ENCODE assay signal across 9 cellular contexts in the genomic region with DNA sequence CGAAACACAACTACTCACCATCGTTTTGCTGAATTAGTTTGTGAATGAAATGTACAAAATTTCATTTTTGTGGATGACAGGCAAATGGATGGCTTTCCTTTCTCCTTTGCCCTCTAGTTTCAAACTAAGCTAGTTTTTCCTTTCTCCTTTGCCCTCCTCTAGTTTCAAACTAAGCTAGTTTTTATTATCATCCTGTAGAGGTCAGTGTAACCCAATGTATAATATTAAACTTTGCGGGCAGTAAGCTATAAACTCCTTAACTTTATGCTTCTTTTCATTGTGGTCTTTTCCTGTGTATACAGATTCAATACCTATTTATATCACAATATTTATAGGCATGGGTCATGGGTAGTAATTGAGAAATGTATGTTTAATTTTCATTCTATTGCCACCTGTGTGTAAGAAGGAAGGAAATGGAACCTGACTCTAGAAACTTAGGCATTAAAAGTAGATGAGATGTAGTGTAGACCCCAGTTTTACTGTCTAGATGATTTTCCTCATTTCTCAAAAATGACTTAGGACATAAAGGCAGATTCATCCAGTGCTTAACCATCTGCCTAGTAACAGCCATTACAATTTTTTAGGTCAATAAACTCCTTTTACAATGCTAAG. TPM values are rescaled to one million over a fixed set of nuclear protein-coding genes. Genes with fewer than 3 reads are reported as not detected.
DNase-seq lines count a peak whose midpoint lies in the region; ATAC-seq, FAIRE-seq and TF ChIP-seq lines count a peak whose summit lies in the region.
"Had no signal": no experiment of that assay in that cellular context is flagged by ENCODE, and none has a peak within 500 bp of the region (broad histone marks: within the 10 kb centered on the region; RNA-seq: fewer than 3 reads in every experiment).

No MANE protein-coding gene starts in this region.

- no peaks in the 10 kb centered on the region for H4K20me1 ChIP-seq in astrocyte (ENCODE audit: insufficient read depth, low read length)

- TF ChIP-seq CTCF in GM12864 (IDR thresholded peaks at IDR 0.05; ENCODE audit: low read depth, low read length, missing control alignments) = peak; percentile 31
- peak; percentile 32 for TF ChIP-seq CTCF in astrocyte (IDR thresholded peaks at IDR 0.05; ENCODE audit: insufficient read depth, low read depth, low read length)

- no peak overlapping the region for H3K9ac ChIP-seq in astrocyte (ENCODE audit: low read length)

- H3K36me3 Mint-ChIP-seq in astrocyte (ENCODE audit: low read depth, unreplicated experiment) = no peaks in the 10 kb centered on the region

- peaks cover 20% of the 10 kb centered on the region for H3K27me3 Mint-ChIP-seq in astrocyte (ENCODE audit: low read depth, unreplicated experiment)

- H3K9me3 ChIP-seq in astrocyte (ENCODE audit: insufficient read depth, low read depth, low read length) = no peaks in the 10 kb centered on the region

- H3K36me3 ChIP-seq in astrocyte (ENCODE audit: insufficient read depth, low read length) = no peaks in the 10 kb centered on the region

- no peak for FAIRE-seq in astrocyte (lab: Jason Lieb, UNC)

- H3K9me3 Mint-ChIP-seq in astrocyte (ENCODE audit: unreplicated experiment) = no peaks in the 10 kb centered on the region

- ATAC-seq in HG03354 (IDR thresholded peaks at IDR 0.05; ENCODE audit: poor library complexity, severe bottlenecking, unreplicated experiment) = no peak

- H3K4me2 ChIP-seq in astrocyte (ENCODE audit: low read length) = no peak overlapping the region

- H3K4me1 Mint-ChIP-seq in astrocyte (ENCODE audit: low read depth, unreplicated experiment) = no peaks in the 10 kb centered on the region

- no peaks in the 10 kb centered on the region for H3K79me2 ChIP-seq in astrocyte (ENCODE audit: insufficient read depth, low read length)

- peak overlapping the region; percentile 5 for H3K27ac Mint-ChIP-seq in astrocyte (ENCODE audit: unreplicated experiment)
- H3K27ac Mint-ChIP-seq: T-helper 1 cell treated with Interleukin-12 subunit alpha and Interleukin-12 subunit beta and Interleukin-4 antibody, amounts not matched to agents 30 μg/mL and 1 μg/mL, for 36 hours had no signal

- no peaks in the 10 kb centered on the region for H3K4me1 ChIP-seq in astrocyte (ENCODE audit: insufficient read depth, low read length)

- H3K27me3 ChIP-seq in astrocyte (ENCODE audit: insufficient read depth, low read length) = peaks cover 10% of the 10 kb centered on the region

- no peak overlapping the region for H3K4me3 Mint-ChIP-seq in astrocyte (ENCODE audit: unreplicated experiment)
- H3K4me3 Mint-ChIP-seq: T-helper 1 cell treated with Interleukin-12 subunit alpha and Interleukin-12 subunit beta and Interleukin-4 antibody, amounts not matched to agents 30 μg/mL and 1 μg/mL, for 36 hours had no signal

- DNase-seq in GM12864 (ENCODE audit: low read depth) (no peak), NCI-H146 (lab: John Stamatoyannopoulos, UW) (peak; percentile 22), astrocyte (ENCODE audit: low read depth) (peak; percentile 10), left kidney (ENCODE audit: low read depth, low spot score) (peak; percentile 60), NCI-H128 (lab: John Stamatoyannopoulos, UW; ENCODE audit: unreplicated experiment) (no peak), GF-D8 (lab: John Stamatoyannopoulos, UW) (no peak)
- DNase-seq: right cardiac atrium had no signal

- H2AFZ ChIP-seq in astrocyte (ENCODE audit: low read depth, low read length) = no peak overlapping the region

- no peak overlapping the region for H3K27ac ChIP-seq in astrocyte (ENCODE audit: low read depth, low read length)

- H3K4me3 ChIP-seq in GM12864 (ENCODE audit: low read depth, low read length) (no peak overlapping the region), astrocyte (ENCODE audit: insufficient read depth, low read depth, low read length) (no peak overlapping the region)

RNA-seq across cellular contexts. Expression of a gene that starts 58.1 kb away (rescaled TPM):
- not detected in 2 replicates for total RNA-seq in astrocyte
- total RNA-seq: right cardiac atrium had no signal

Comparison
In these comparisons a context has a peak if more than half of its experiments do, and no peak if none do; other contexts are left out.
1. DNase-seq: peak in NCI-H146 (single experiment), astrocyte (single experiment) and left kidney (single experiment); none in GM12864 (single experiment), NCI-H128 (single experiment) and GF-D8 (single experiment).